8 cellular contexts compared by ENCODE assay signal in the genomic region with DNA sequence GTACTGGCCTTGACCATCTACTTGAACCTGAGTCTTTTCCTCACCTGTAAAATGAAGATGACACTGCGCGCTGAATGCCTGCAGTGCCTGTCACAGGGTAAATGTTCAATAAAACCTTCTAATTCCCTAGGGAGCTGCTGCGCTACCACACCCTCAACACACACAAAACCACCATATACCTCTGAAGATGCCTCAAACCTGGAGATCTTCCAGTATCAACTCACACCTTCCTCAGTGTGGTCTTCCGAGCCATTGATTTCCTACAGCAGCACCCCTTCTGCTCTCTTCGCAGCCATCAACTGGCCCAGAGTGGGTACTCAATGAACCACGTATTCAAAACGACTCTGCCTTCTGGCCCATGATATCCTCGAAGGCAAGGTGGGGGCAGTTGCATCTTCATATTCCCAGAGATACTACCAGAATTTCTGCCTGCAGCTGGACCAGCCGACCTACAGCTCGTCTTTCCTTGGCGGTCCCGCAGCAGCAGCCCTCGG. TPM values are rescaled to one million over a fixed set of nuclear protein-coding genes. Genes with fewer than 3 reads are reported as not detected.
DNase-seq lines count a peak whose midpoint lies in the region; ATAC-seq and TF ChIP-seq lines count a peak whose summit lies in the region.

No MANE protein-coding gene starts in this region.

- H3K9me3 ChIP-seq in BE2C (no peaks in the 10 kb centered on the region), HAP-1 (no peaks in the 10 kb centered on the region), iPS-18c (ENCODE audit: control insufficient read depth, insufficient read depth, low read length) (no peaks in the 10 kb centered on the region)

- H3K9me3 Mint-ChIP-seq in activated T-helper 2 cell treated with anti-CD3 and anti-CD28 coated beads, Interferon-gamma antibody, Interleukin-2, Interleukin-4, amounts not matched to agents 10 μg/mL and 5 μg/mL and 100 μg/mL, durations not matched to agents 14 hours and 24 hours and 36 hours: no peaks in the 10 kb centered on the region

- intact Hi-C loops in activated T-helper 2 cell treated with anti-CD3 and anti-CD28 coated beads, Interferon-gamma antibody, Interleukin-2, Interleukin-4, amounts not matched to agents 10 μg/mL and 5 μg/mL and 100 μg/mL, durations not matched to agents 14 hours and 24 hours and 36 hours (cut with micrococcal nuclease): loop anchor here (1.0 kb wide), 1 partner anchor 176 kb away; a partner anchor contains a TSS

- peak overlapping the region; percentile 81 for H3K27ac ChIP-seq in temporal lobe (ENCODE audit: low read depth, low read length)

- ATAC-seq in HG03108 (IDR thresholded peaks at IDR 0.05; ENCODE audit: unreplicated experiment): no peak

- H3K27ac Mint-ChIP-seq in activated T-helper 2 cell treated with anti-CD3 and anti-CD28 coated beads, Interferon-gamma antibody, Interleukin-2, Interleukin-4, amounts not matched to agents 10 μg/mL and 5 μg/mL and 100 μg/mL, durations not matched to agents 14 hours and 24 hours and 36 hours: peak overlapping the region; percentile 100

- TF ChIP-seq CTCF in BE2C (IDR thresholded peaks at IDR 0.05; ENCODE audit: low read depth, low read length): no peak

- H3K27me3 Mint-ChIP-seq in activated T-helper 2 cell treated with anti-CD3 and anti-CD28 coated beads, Interferon-gamma antibody, Interleukin-2, Interleukin-4, amounts not matched to agents 10 μg/mL and 5 μg/mL and 100 μg/mL, durations not matched to agents 14 hours and 24 hours and 36 hours (ENCODE audit: low read depth): no peaks in the 10 kb centered on the region

- in situ Hi-C loops in HAP-1 (cut with MboI; ENCODE audit: low sequenced_read_pairs): no loop called here

- H3K36me3 ChIP-seq in BE2C (peaks cover 54% of the 10 kb centered on the region), HAP-1 (replicated peaks) (peaks cover 55% of the 10 kb centered on the region)

- no peaks in the 10 kb centered on the region for H3K4me1 ChIP-seq in BE2C
- H3K4me1 ChIP-seq in HAP-1: peaks cover 19% of the 10 kb centered on the region

- peaks cover 48% of the 10 kb centered on the region for H3K4me1 Mint-ChIP-seq in activated T-helper 2 cell treated with anti-CD3 and anti-CD28 coated beads, Interferon-gamma antibody, Interleukin-2, Interleukin-4, amounts not matched to agents 10 μg/mL and 5 μg/mL and 100 μg/mL, durations not matched to agents 14 hours and 24 hours and 36 hours (ENCODE audit: low read depth)

- H3K4me3 Mint-ChIP-seq in activated T-helper 2 cell treated with anti-CD3 and anti-CD28 coated beads, Interferon-gamma antibody, Interleukin-2, Interleukin-4, amounts not matched to agents 10 μg/mL and 5 μg/mL and 100 μg/mL, durations not matched to agents 14 hours and 24 hours and 36 hours (ENCODE audit: low read depth): peak overlapping the region; percentile 97

- H3K27me3 ChIP-seq in BE2C: no peaks in the 10 kb centered on the region
- H3K27me3 ChIP-seq in HAP-1 (ENCODE audit: low read depth): no peaks in the 10 kb centered on the region

- H3K36me3 Mint-ChIP-seq in activated T-helper 2 cell treated with anti-CD3 and anti-CD28 coated beads, Interferon-gamma antibody, Interleukin-2, Interleukin-4, amounts not matched to agents 10 μg/mL and 5 μg/mL and 100 μg/mL, durations not matched to agents 14 hours and 24 hours and 36 hours (ENCODE audit: low read depth): peaks cover 60% of the 10 kb centered on the region

- H3K4me3 ChIP-seq in BE2C (ENCODE audit: low read depth, low read length) (peak overlapping the region; percentile 98), HAP-1 (peak overlapping the region; percentile 94), iPS-18c (ENCODE audit: insufficient read depth, low read depth, low read length) (peak overlapping the region; percentile 99)

- DNase-seq in BE2C (no peak), HAP-1 (ENCODE audit: low spot score in 2 of 2) (no peak), germinal center (ENCODE audit: low spot score) (no peak)
- no peak for DNase-seq in activated T-helper 2 cell treated with anti-CD3 and anti-CD28 coated beads, Interferon-gamma antibody, Interleukin-2, Interleukin-4, amounts not matched to agents 10 μg/mL and 5 μg/mL and 100 μg/mL, durations not matched to agents 14 hours and 24 hours and 36 hours (ENCODE audit: low spot score)
- DNase-seq in stimulated activated CD8-positive, alpha-beta memory T cell treated with anti-CD3 and anti-CD28 coated beads, Interleukin-4, amount 100 ng/mL, for 48 hours: no peak

RNA-seq across cellular contexts. Expression of a gene that starts 0.7 kb away (rescaled TPM):
- 1,285 TPM for polyA plus RNA-seq in BE2C (2012; ENCODE audit: insufficient read depth, insufficient read length, low read depth)
- total RNA-seq in activated T-helper 2 cell treated with anti-CD3 and anti-CD28 coated beads, Interferon-gamma antibody, Interleukin-2, Interleukin-4, amounts not matched to agents 10 μg/mL and 5 μg/mL and 100 μg/mL, durations not matched to agents 14 hours and 24 hours and 36 hours: 2,046 and 2,053 TPM in 2 replicates
- 1,323 TPM for total RNA-seq in temporal lobe

RNA-seq across cellular contexts. Expression of a gene that starts 44.2 kb away (rescaled TPM):
- polyA plus RNA-seq in BE2C (2012; ENCODE audit: insufficient read depth, insufficient read length, low read depth): 1.6 TPM
- 1.1 and 2.0 TPM in 2 replicates for total RNA-seq in activated T-helper 2 cell treated with anti-CD3 and anti-CD28 coated beads, Interferon-gamma antibody, Interleukin-2, Interleukin-4, amounts not matched to agents 10 μg/mL and 5 μg/mL and 100 μg/mL, durations not matched to agents 14 hours and 24 hours and 36 hours
- 10.6 TPM for total RNA-seq in temporal lobe
